ENCODE assay signal across 8 cellular contexts in genomic region chr2:222708274-222708710, GRCh38. TPM values are rescaled to one million over a fixed set of nuclear protein-coding genes. Genes with fewer than 3 reads are reported as not detected.
DNase-seq lines count a peak whose midpoint lies in the region; ATAC-seq and TF ChIP-seq lines count a peak whose summit lies in the region.

No MANE protein-coding gene starts in this region.

- H3K36me3 Mint-ChIP-seq in activated T-helper 17 cell treated with anti-CD3 and anti-CD28 coated beads, Interleukin-2, amount 50 U/mL, for 72 hours (ENCODE audit: low read depth) = no peaks in the 10 kb centered on the region

- intact Hi-C loops in tibial artery (cut with DNase I; ENCODE audit: low total_unique reads) = loop anchor here (5.0 kb wide), 1 partner anchor 194 kb away; no protein-coding TSS in a partner anchor

- no peak overlapping the region for H3K27ac Mint-ChIP-seq in activated T-helper 17 cell treated with anti-CD3 and anti-CD28 coated beads, Interleukin-2, amount 50 U/mL, for 72 hours

- POLR2A ChIA-PET in RWPE1 (lab: Yijun Ruan, JAX; ENCODE audit: low non-redundant PET) = no interaction called here

- H4K20me1 ChIP-seq in osteoblast (ENCODE audit: insufficient read depth, low read length) = no peaks in the 10 kb centered on the region

- H3K4me3 Mint-ChIP-seq in activated T-helper 17 cell treated with anti-CD3 and anti-CD28 coated beads, Interleukin-2, amount 50 U/mL, for 72 hours = no peak overlapping the region

- peak overlapping the region; percentile 13 for H2AFZ ChIP-seq in osteoblast (ENCODE audit: low read length)

- H3K27ac ChIP-seq in RWPE1 = no peak overlapping the region
- peak overlapping the region; percentile 83 for H3K27ac ChIP-seq in osteoblast (ENCODE audit: low read depth, low read length)
- H3K27ac ChIP-seq in tibial artery = peak overlapping the region; percentile 72 to 83

- no peaks in the 10 kb centered on the region for H3K79me2 ChIP-seq in osteoblast (ENCODE audit: insufficient read depth, low read length)

- H3K4me3 ChIP-seq in foreskin fibroblast (ENCODE audit: low read depth in 1 of 2, low read length in 2 of 2) (no peak overlapping the region), osteoblast (ENCODE audit: insufficient read depth, low read length) (no peak overlapping the region), tibial artery (no peak overlapping the region)

- no peaks in the 10 kb centered on the region for H3K36me3 ChIP-seq in osteoblast (ENCODE audit: insufficient read depth, low read length)
- H3K36me3 ChIP-seq in tibial artery = no peaks in the 10 kb centered on the region

- peak; percentile 66 for DNase-seq in GM03348 (ENCODE audit: low spot score)
- peak in 59 of 76 experiments; percentile 3 to 71 (median 35) for DNase-seq in HUDEP-2 (lab: John Stamatoyannopoulos, UW; ENCODE audit: unreplicated experiment in 76 of 76)
- peak; percentile 53 for DNase-seq in RWPE1 (ENCODE audit: low spot score)
- DNase-seq in foreskin fibroblast = peak; percentile 59 to 88
- DNase-seq in osteoblast (ENCODE audit: insufficient read length, low spot score, missing footprints) = peak; percentile 74
- peak; percentile 85 to 86 for DNase-seq in tibial artery

- H3K9me3 Mint-ChIP-seq in activated T-helper 17 cell treated with anti-CD3 and anti-CD28 coated beads, Interleukin-2, amount 50 U/mL, for 72 hours = no peaks in the 10 kb centered on the region

- peaks cover 26% of the 10 kb centered on the region for H3K4me1 ChIP-seq in osteoblast (ENCODE audit: insufficient read depth, low read length)
- peaks cover 0 to 68% (median 19%) of the 10 kb centered on the region in 4 donors for H3K4me1 ChIP-seq in tibial artery

- H3K9me3 ChIP-seq in osteoblast (ENCODE audit: low read depth, low read length) (no peaks in the 10 kb centered on the region), tibial artery (no peaks in the 10 kb centered on the region)

- peaks cover 29% of the 10 kb centered on the region for H3K27me3 Mint-ChIP-seq in activated T-helper 17 cell treated with anti-CD3 and anti-CD28 coated beads, Interleukin-2, amount 50 U/mL, for 72 hours

- ATAC-seq in activated T-helper 17 cell treated with anti-CD3 and anti-CD28 coated beads, Interleukin-2, amount 50 U/mL, for 72 hours (replicated peaks) = peak; percentile 54
- ATAC-seq in GM21381 (IDR thresholded peaks at IDR 0.05; ENCODE audit: unreplicated experiment) = no peak

- peaks cover 6% of the 10 kb centered on the region for H3K4me1 Mint-ChIP-seq in activated T-helper 17 cell treated with anti-CD3 and anti-CD28 coated beads, Interleukin-2, amount 50 U/mL, for 72 hours

- H3K4me2 ChIP-seq in osteoblast (ENCODE audit: insufficient read depth, low read length) = peak overlapping the region; percentile 85

- CTCF ChIA-PET in RWPE1 (lab: Yijun Ruan, JAX) = interaction anchor here (0.6 to 1.3 kb wide), 14 partner anchors 8 to 393 kb away, joined by 3 to 8 read pairs (median 3); no protein-coding TSS in a partner anchor

- no peaks in the 10 kb centered on the region for H3K27me3 ChIP-seq in osteoblast (ENCODE audit: insufficient read depth, low read length)
- H3K27me3 ChIP-seq in tibial artery = no peaks in the 10 kb centered on the region

- TF ChIP-seq CTCF in RWPE1 (conservative IDR thresholded peaks at IDR 0.05; ENCODE audit: low read depth) = peak; percentile 95
- TF ChIP-seq CTCF in foreskin fibroblast (IDR thresholded peaks at IDR 0.05; ENCODE audit: low read depth, low read length) = peak; percentile 87
- peak; percentile 88 for TF ChIP-seq CTCF in osteoblast (IDR thresholded peaks at IDR 0.05; ENCODE audit: extremely low read depth, low read depth, low read length)
- peak; percentile 91 to 97 for TF ChIP-seq CTCF in tibial artery (IDR thresholded peaks at IDR 0.05)

RNA-seq across cellular contexts. Expression of gene MOGAT1, which starts 36.8 kb away (rescaled TPM):
- total RNA-seq in activated T-helper 17 cell treated with anti-CD3 and anti-CD28 coated beads, Interleukin-2, amount 50 U/mL, for 72 hours = not detected
- total RNA-seq in osteoblast = not detected in 2 replicates

RNA-seq across cellular contexts. Expression of gene FARSB, which starts 52.4 kb away (rescaled TPM):
- 10 to 100 TPM; 23.2 to 48.6 TPM for total RNA-seq in activated T-helper 17 cell treated with anti-CD3 and anti-CD28 coated beads, Interleukin-2, amount 50 U/mL, for 72 hours
- 14.7 and 15.2 TPM in 2 replicates for total RNA-seq in osteoblast

Comparison
In these comparisons a context has a peak if more than half of its experiments do, and no peak if none do; other contexts are left out.
1. DNase-seq: peak in every context shown above with its lines; median percentile 86 in tibial artery; 74 in osteoblast; 74 in foreskin fibroblast; 66 in GM03348; 53 in RWPE1; 35 in HUDEP-2.